Comparison of ENCODE assay signal across 1 cellular context in genomic region chr6:30810813-30811329, GRCh38.
TF ChIP-seq lines count a peak whose summit lies in the region.

No MANE protein-coding gene starts in this region.

TF ChIP-seq in K562, 482 proteins besides CTCF, POLR2A, EP300 and RAD21 (continued from another document):
- TF ChIP-seq, protein P1, sequence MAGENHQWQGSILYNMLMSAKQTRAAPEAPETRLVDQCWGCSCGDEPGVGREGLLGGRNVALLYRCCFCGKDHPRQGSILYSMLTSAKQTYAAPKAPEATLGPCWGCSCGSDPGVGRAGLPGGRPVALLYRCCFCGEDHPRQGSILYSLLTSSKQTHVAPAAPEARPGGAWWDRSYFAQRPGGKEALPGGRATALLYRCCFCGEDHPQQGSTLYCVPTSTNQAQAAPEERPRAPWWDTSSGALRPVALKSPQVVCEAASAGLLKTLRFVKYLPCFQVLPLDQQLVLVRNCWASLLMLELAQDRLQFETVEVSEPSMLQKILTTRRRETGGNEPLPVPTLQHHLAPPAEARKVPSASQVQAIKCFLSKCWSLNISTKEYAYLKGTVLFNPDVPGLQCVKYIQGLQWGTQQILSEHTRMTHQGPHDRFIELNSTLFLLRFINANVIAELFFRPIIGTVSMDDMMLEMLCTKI (IDR thresholded peaks at IDR 0.05; ENCODE audit: partially characterized antibody): no peak
- TF ChIP-seq TEAD2 (tag; IDR thresholded peaks at IDR 0.05) (no peak), FOXA1 (IDR thresholded peaks at IDR 0.05; ENCODE audit: borderline replicate concordance) (no peak)
